Comparison of ENCODE assay signal across 21 cellular contexts in the genomic region with DNA sequence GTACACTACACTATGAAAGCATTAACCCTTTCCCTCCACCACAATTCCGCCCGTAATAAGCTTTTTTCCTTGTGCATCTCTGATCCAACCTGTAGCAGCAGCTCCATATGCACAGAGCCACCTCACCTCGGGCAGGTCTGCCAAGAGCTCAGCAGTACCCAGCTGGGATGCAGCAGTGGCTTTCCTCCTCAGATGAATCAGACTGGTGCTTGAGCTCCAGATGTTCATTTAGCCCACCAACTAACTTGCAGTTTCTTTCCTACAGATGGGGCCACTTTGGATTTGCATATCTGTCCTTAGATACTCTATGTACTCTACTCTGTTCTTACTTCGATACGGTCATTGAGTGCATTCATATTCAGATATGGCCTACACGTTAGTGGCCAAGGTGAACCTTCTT. TPM values are rescaled to one million over a fixed set of nuclear protein-coding genes. Genes with fewer than 3 reads are reported as not detected.
DNase-seq lines count a peak whose midpoint lies in the region; ATAC-seq, FAIRE-seq and TF ChIP-seq lines count a peak whose summit lies in the region.
"Had no signal": no experiment of that assay in that cellular context is flagged by ENCODE, and none has a peak within 500 bp of the region (broad histone marks: within the 10 kb centered on the region; RNA-seq: fewer than 3 reads in every experiment).

No MANE protein-coding gene starts in this region.

- 79 to 90% methylated on average over 5 to 6 of the region's 6 CpGs for WGBS in transverse colon (ENCODE audit: low coverage in 1 of 2), 2 donors
- WGBS in ovary, 3 donors: 84 to 90% (median 85%) methylated on average over 6 of the region's 6 CpGs

- no peak overlapping the region for H3K27ac ChIP-seq in PC-3 (ENCODE audit: low read length)
- no peak overlapping the region for H3K27ac ChIP-seq in transverse colon
- H3K27ac ChIP-seq in ovary: no peak overlapping the region
- H3K27ac ChIP-seq: KMS-11 had no signal

- TF ChIP-seq EP300 in transverse colon (IDR thresholded peaks at IDR 0.05; ENCODE audit: low read depth) (no peak), ovary (IDR thresholded peaks at IDR 0.05) (no peak)

- TF ChIP-seq CTCF in PC-3 (conservative IDR thresholded peaks at IDR 0.05; ENCODE audit: low read depth, low read length) (no peak), transverse colon (IDR thresholded peaks at IDR 0.05) (no peak), ovary (IDR thresholded peaks at IDR 0.05) (no peak)

- H3K27me3 ChIP-seq in PC-3 (ENCODE audit: low read length) (no peaks in the 10 kb centered on the region), transverse colon (no peaks in the 10 kb centered on the region), ovary (no peaks in the 10 kb centered on the region)

- H3K4me2 ChIP-seq in PC-3 (ENCODE audit: low read length): no peak overlapping the region
- H3K4me2 ChIP-seq: KMS-11 had no signal

- intact Hi-C loops in PC-3 (cut with micrococcal nuclease) (no loop called here), transverse colon (cut with DNase I; ENCODE audit: low total_unique reads) (no loop called here), ovary (cut with DNase I) (no loop called here), left colon (cut with DNase I, micrococcal nuclease) (loop anchor here in 1 of 2 donors (10.0 kb wide), 1 partner anchor 87 kb away; no protein-coding TSS in a partner anchor)

- H3K9ac ChIP-seq in PC-3 (ENCODE audit: low read length): no peak overlapping the region
- H3K9ac ChIP-seq: KMS-11 had no signal

- CTCF ChIA-PET in PC-3 (lab: Charles Lee): interaction anchor here (0.5 kb wide), 1 partner anchor 420 kb away, joined by 3 read pairs; no protein-coding TSS in a partner anchor

- H2AFZ ChIP-seq in PC-3 (ENCODE audit: low read length): no peak overlapping the region

- no peaks in the 10 kb centered on the region for H3K9me2 ChIP-seq in PC-3 (replicated peaks; ENCODE audit: low read length)

- H3K36me3 ChIP-seq in PC-3 (ENCODE audit: low read depth, low read length): no peaks in the 10 kb centered on the region
- no peaks in the 10 kb centered on the region for H3K36me3 ChIP-seq in transverse colon
- no peaks in the 10 kb centered on the region for H3K36me3 ChIP-seq in ovary

- ATAC-seq in HG02943 (IDR thresholded peaks at IDR 0.05; ENCODE audit: low read depth, unreplicated experiment): peak; percentile 61
- peak; percentile 36 for ATAC-seq in PC-3
- no peak for ATAC-seq in left colon

- H4K20me1 ChIP-seq in PC-3 (ENCODE audit: low read length): no peaks in the 10 kb centered on the region

- peaks cover 5% of the 10 kb centered on the region for H3K4me1 ChIP-seq in PC-3 (ENCODE audit: insufficient read depth, low read length)
- no peaks in the 10 kb centered on the region for H3K4me1 ChIP-seq in transverse colon
- no peaks in the 10 kb centered on the region for H3K4me1 ChIP-seq in ovary (ENCODE audit: insufficient read depth)

- no peaks in the 10 kb centered on the region for H3K79me2 ChIP-seq in PC-3 (ENCODE audit: low read length)

- no peaks in the 10 kb centered on the region for H3F3A ChIP-seq in PC-3 (ENCODE audit: low read length, unreplicated experiment)

- no peak for DNase-seq in GM12891 (ENCODE audit: insufficient read length, low spot score)
- DNase-seq in PC-3: no peak
- peak; percentile 26 for DNase-seq in transverse colon
- no peak for DNase-seq in ovary
- no peak for DNase-seq in left colon
- DNase-seq in islet precursor cell: no peak
- DNase-seq: CD4-positive, CD25-positive, alpha-beta regulatory T cell; DMS79 treated with DMSO at 0.1 percent for 48 hours; NCI-H1105; NCI-H1694; NCI-H2081 treated with DMSO at 0.1 percent for 48 hours; NCI-H2227 treated with DMSO at 0.1 percent for 48 hours; NCI-H510A; NCI-H82; OCI-M1; SHP77; T-helper 2 cell had no signal

- POLR2A ChIA-PET in PC-3 (lab: Charles Lee; ENCODE audit: unreplicated experiment): no interaction called here

- in situ Hi-C loops in transverse colon (cut with MboI; ENCODE audit: low pct_ligation_motif_present in 1 of 4, low pct_unique_long_range_greater_than_20kb in 1 of 4, low sequenced_read_pairs in 3 of 4): loop anchor here in 1 of 4 donors (10.0 kb wide), 1 partner anchor 67 kb away; no protein-coding TSS in a partner anchor

- H3K9me3 ChIP-seq in PC-3 (ENCODE audit: low read length): no peaks in the 10 kb centered on the region
- H3K9me3 ChIP-seq in transverse colon: no peaks in the 10 kb centered on the region
- no peaks in the 10 kb centered on the region for H3K9me3 ChIP-seq in ovary

- FAIRE-seq in GM12891 (lab: Jason Lieb, UNC): no peak
- FAIRE-seq: GM12892, HTR-8/SVneo had no signal

- no peak overlapping the region for H3K4me3 ChIP-seq in PC-3 (ENCODE audit: low read length)
- no peak overlapping the region for H3K4me3 ChIP-seq in transverse colon
- no peak overlapping the region for H3K4me3 ChIP-seq in ovary

- TF ChIP-seq POLR2A in GM12891 (IDR thresholded peaks at IDR 0.05; ENCODE audit: low read depth, low read length) (no peak), transverse colon (IDR thresholded peaks at IDR 0.05) (no peak), ovary (IDR thresholded peaks at IDR 0.05) (no peak)

- no TSS peak for BruUV-seq in PC-3 (replicated peaks; lab: Mats Ljungman, UMichigan)

TF ChIP-seq in GM12891, 5 proteins besides CTCF, POLR2A, EP300 and RAD21:
- TF ChIP-seq SPI1 (IDR thresholded peaks at IDR 0.05; ENCODE audit: low read depth, low read length) (no peak), POLR2AphosphoS5 (IDR thresholded peaks at IDR 0.05; ENCODE audit: low read depth, low read length) (no peak), PAX5 (IDR thresholded peaks at IDR 0.05; ENCODE audit: insufficient read depth, low read length, severe bottlenecking) (no peak), POU2F2 (IDR thresholded peaks at IDR 0.05; ENCODE audit: low read depth, low read length) (peak; percentile 69), TAF1 (IDR thresholded peaks at IDR 0.05; ENCODE audit: low read depth, low read length) (no peak)

RNA-seq across cellular contexts. Expression of gene FSIP1, which starts 14.8 kb away (rescaled TPM):
- polyA plus RNA-seq in GM12891 (2012; ENCODE audit: low read depth, missing spikeins): 0.08 TPM
- 0.07 and 0.81 TPM in 2 replicates for total RNA-seq in PC-3 (2014; rRNA removed)
- total RNA-seq in transverse colon: 1 to 10 TPM in 3 of 4 donors, not detected in 1; 1.9 to 8.6 (median 5.6) TPM
- total RNA-seq in ovary: 1 to 10 TPM in 3 of 7 donors, under 1 TPM in 4; 0.38 to 6.8 (median 0.98) TPM
- polyA plus RNA-seq in ovary: under 1 TPM; 0.13 to 0.25 TPM
- total RNA-seq in left colon: 1 to 10 TPM; 8.2 to 8.6 TPM
